ENCODE assay signal across 34 cellular contexts in genomic region chr2:180261976-180262375, GRCh38.
"Had no signal": no experiment of that assay in that cellular context is flagged by ENCODE, and none has a peak within 500 bp of the region (broad histone marks: within the 10 kb centered on the region; RNA-seq: fewer than 3 reads in every experiment).

No MANE protein-coding gene starts in this region.

- H3K4me3 ChIP-seq: MG63 had no signal

- H3K9me3 ChIP-seq: MG63 had no signal

- H3K27me3 ChIP-seq: MG63 had no signal

- H3K36me3 ChIP-seq: MG63 had no signal

- DNase-seq: Karpas-422, Kasumi-1, MG63, MM.1S, MV-4-11, NCI-H1048, NCI-H1092, NCI-H1092 treated with DMSO at 0.1 percent for 48 hours, NCI-H1105, NCI-H1105 treated with DMSO at 0.1 percent for 48 hours, NCI-H1417, NCI-H1417 treated with DMSO at 0.1 percent for 48 hours, NCI-H1436, NCI-H1436 treated with DMSO at 0.1 percent for 48 hours, NCI-H146, NCI-H1694, NCI-H1694 treated with DMSO at 0.1 percent for 48 hours, NCI-H187, NCI-H187 treated with DMSO at 0.1 percent for 48 hours, NCI-H1930, NCI-H2029, NCI-H2029 treated with DMSO at 0.1 percent for 48 hours, NCI-H2081, NCI-H2081 treated with DMSO at 0.1 percent for 48 hours, NCI-H2107, NCI-H2171, NCI-H2171 treated with DMSO at 0.1 percent for 48 hours, NCI-H2227 treated with DMSO at 0.1 percent for 48 hours, NCI-H226, NCI-H345, NCI-H446, NCI-H446 treated with DMSO at 0.1 percent for 48 hours, NCI-H510A, NCI-H510A treated with DMSO at 0.1 percent for 48 hours had no signal
